36 cellular contexts compared by ENCODE assay signal in genomic region chr16:84063972-84064371, GRCh38. TPM values are rescaled to one million over a fixed set of nuclear protein-coding genes. Genes with fewer than 3 reads are reported as not detected.
"Had no signal": no experiment of that assay in that cellular context is flagged by ENCODE, and none has a peak within 500 bp of the region (broad histone marks: within the 10 kb centered on the region; RNA-seq: fewer than 3 reads in every experiment).

No MANE protein-coding gene starts in this region.

- H3K27ac Mint-ChIP-seq: mesothelial cell of epicardium; naive B cell; natural killer cell treated with Interleukin-12 subunit alpha and Interleukin-12 subunit beta and Interleukin-15 and Interleukin-18, amount 100 ng/mL, for 72 hours; progenitor cell of endocrine pancreas had no signal

- DNase-seq: hypothalamus; immature natural killer cell; kidney; left colon; left lung; mesendoderm; naive B cell; ovary; right lobe of liver; stimulated activated CD4-positive, alpha-beta T cell treated with anti-CD3 and anti-CD28 coated beads, Interleukin-1b, Interleukin-23, amount 100 ng/mL, for 48 hours; stimulated activated CD4-positive, alpha-beta T cell treated with anti-CD3 and anti-CD28 coated beads, Interleukin-2, amount 100 ng/mL, for 48 hours; stimulated activated CD4-positive, alpha-beta T cell treated with anti-CD3 and anti-CD28 coated beads, Interleukin-4, amount 100 ng/mL, for 4 hours; stimulated activated CD8-positive, alpha-beta memory T cell treated with anti-CD3 and anti-CD28 coated beads, Interleukin-4, amount 100 ng/mL, for 48 hours; stimulated activated naive B cell treated with anti-CD40 and anti-IgM and Interleukin-4, amounts not matched to agents 10 μg/mL and 1 μg/mL and 100 μg/mL, for 72 hours; stimulated activated naive CD8-positive, alpha-beta T cell treated with anti-CD3 and anti-CD28 coated beads, Interleukin-15, Interleukin-2, amounts not matched to agents 100 U/mL and 50 U/mL, for 24 hours; stomach; testis; thyroid gland; transverse colon; upper lobe of left lung had no signal

- H3K4me1 Mint-ChIP-seq: mesothelial cell of epicardium had no signal

- H3K27me3 Mint-ChIP-seq: naive B cell; natural killer cell treated with Interleukin-12 subunit alpha and Interleukin-12 subunit beta and Interleukin-15 and Interleukin-18, amount 100 ng/mL, for 72 hours; progenitor cell of endocrine pancreas; stimulated activated naive B cell treated with anti-CD40 and anti-IgM and Interleukin-4, amounts not matched to agents 10 μg/mL and 1 μg/mL and 100 μg/mL, for 72 hours had no signal

- H3K27ac ChIP-seq: left lung, ovary, right lobe of liver, stomach, testis, thyroid gland, transverse colon, upper lobe of left lung, vagina had no signal

- H3K4me1 ChIP-seq: right lobe of liver, stomach, thyroid gland, transverse colon, upper lobe of left lung, vagina had no signal

- H3K4me3 Mint-ChIP-seq: immature natural killer cell; mesothelial cell of epicardium; naive B cell; natural killer cell treated with Interleukin-12 subunit alpha and Interleukin-12 subunit beta and Interleukin-15 and Interleukin-18, amount 100 ng/mL, for 72 hours; stimulated activated naive B cell treated with anti-CD40 and anti-IgM and Interleukin-4, amounts not matched to agents 10 μg/mL and 1 μg/mL and 100 μg/mL, for 72 hours had no signal

- H3K4me2 ChIP-seq: smooth muscle cell had no signal

- H3K9me3 ChIP-seq: left lung, ovary, right atrium auricular region, right lobe of liver, stomach, testis, thyroid gland, transverse colon, upper lobe of left lung, vagina had no signal

- H3K4me3 ChIP-seq: left lung, lung, ovary, right atrium auricular region, right lobe of liver, smooth muscle cell, stomach, testis, thyroid gland, transverse colon, upper lobe of left lung, vagina had no signal

- FAIRE-seq: islet of Langerhans, kidney had no signal

- H3K36me3 ChIP-seq: ovary had no signal

- ATAC-seq: left colon; left lung; natural killer cell treated with Interleukin-12 subunit alpha and Interleukin-12 subunit beta and Interleukin-15 and Interleukin-18, amount 100 ng/mL, for 72 hours; right lobe of liver; stimulated activated naive B cell treated with anti-CD40 and anti-IgM and Interleukin-4, amounts not matched to agents 10 μg/mL and 1 μg/mL and 100 μg/mL, for 72 hours; stimulated activated naive CD8-positive, alpha-beta T cell treated with anti-CD3 and anti-CD28 coated beads, Interleukin-15, Interleukin-2, amounts not matched to agents 100 U/mL and 50 U/mL, for 24 hours had no signal

- H3K27me3 ChIP-seq: left lung, ovary, right atrium auricular region, right lobe of liver, stomach, testis, thyroid gland, transverse colon, upper lobe of left lung, vagina had no signal

- H3K9me3 Mint-ChIP-seq: immature natural killer cell; mesothelial cell of epicardium; naive B cell; natural killer cell treated with Interleukin-12 subunit alpha and Interleukin-12 subunit beta and Interleukin-15 and Interleukin-18, amount 100 ng/mL, for 72 hours; stimulated activated naive B cell treated with anti-CD40 and anti-IgM and Interleukin-4, amounts not matched to agents 10 μg/mL and 1 μg/mL and 100 μg/mL, for 72 hours had no signal

RNA-seq across cellular contexts. Expression of gene SLC38A8, which starts 21.4 kb away (rescaled TPM):
- total RNA-seq: kidney; left colon; lower leg skin; lung; mesothelial cell of epicardium; mononuclear cell; natural killer cell treated with Interleukin-12 subunit alpha and Interleukin-12 subunit beta and Interleukin-15 and Interleukin-18, amount 100 ng/mL, for 72 hours; omental fat pad; pulmonary artery endothelial cell; renal cortical epithelial cell; right atrium auricular region; right lobe of liver; skeletal muscle tissue; smooth muscle cell; stomach; thyroid gland; transverse colon; upper lobe of left lung; urinary bladder; vagina had no signal
- polyA plus RNA-seq: immature natural killer cell, neural cell, smooth muscle cell, urinary bladder had no signal
